ENCODE assay signal across 25 cellular contexts in the genomic region with DNA sequence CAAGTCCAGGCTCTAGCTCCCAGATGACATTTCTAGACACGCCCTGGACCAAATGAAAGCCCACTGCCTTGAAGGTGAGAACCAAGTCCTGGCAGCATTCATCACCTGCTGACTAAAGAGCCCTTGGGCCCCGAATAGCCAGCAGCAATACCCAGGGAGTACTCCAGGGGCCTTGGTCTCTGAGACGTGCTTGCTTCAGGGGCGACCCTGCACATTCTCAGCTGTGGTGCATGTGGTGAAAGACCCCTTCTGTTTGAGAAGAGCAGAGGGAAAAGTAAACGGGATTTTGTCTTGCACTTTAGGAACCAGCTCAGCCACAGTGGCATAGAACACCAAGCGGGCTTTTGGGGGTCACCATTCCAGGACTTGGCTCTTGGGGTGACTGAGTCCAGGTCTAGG.
"Had no signal": no experiment of that assay in that cellular context is flagged by ENCODE, and none has a peak within 500 bp of the region (broad histone marks: within the 10 kb centered on the region; RNA-seq: fewer than 3 reads in every experiment).

No MANE protein-coding gene starts in this region.

- H3K36me3 Mint-ChIP-seq: natural killer cell treated with Interleukin-12 subunit alpha and Interleukin-12 subunit beta and Interleukin-15 and Interleukin-18, amount 100 ng/mL, for 72 hours; stimulated activated memory B cell treated with anti-CD40 and anti-IgM and Interleukin-4, amounts not matched to agents 10 μg/mL and 1 μg/mL and 100 μg/mL, for 72 hours had no signal

- H3K27ac Mint-ChIP-seq: naive thymus-derived CD4-positive, alpha-beta T cell; natural killer cell treated with Interleukin-12 subunit alpha and Interleukin-12 subunit beta and Interleukin-15 and Interleukin-18, amount 100 ng/mL, for 72 hours; stimulated activated memory B cell treated with anti-CD40 and anti-IgM and Interleukin-4, amounts not matched to agents 10 μg/mL and 1 μg/mL and 100 μg/mL, for 72 hours; stimulated activated naive CD8-positive, alpha-beta T cell treated with anti-CD3 and anti-CD28 coated beads, Interleukin-15, amount 100 ng/mL, for 72 hours had no signal

- H3K4me1 ChIP-seq: left lung, lower lobe of right lung, pancreas, prostate gland, right lobe of liver, testis, transverse colon, upper lobe of left lung had no signal

- H3K4me3 ChIP-seq: left lung, lower lobe of right lung, mucosa of descending colon, pancreas, prostate gland, right lobe of liver, smooth muscle cell, testis, thyroid gland, transverse colon, upper lobe of left lung had no signal

- H3K36me3 ChIP-seq: left lung, lower lobe of right lung, pancreas, prostate gland, right lobe of liver, thyroid gland, transverse colon, upper lobe of left lung had no signal

- H3K27me3 ChIP-seq: left lung, pancreas, right lobe of liver, testis, thyroid gland, transverse colon, upper lobe of left lung had no signal

- H3K9me3 Mint-ChIP-seq: natural killer cell treated with Interleukin-12 subunit alpha and Interleukin-12 subunit beta and Interleukin-15 and Interleukin-18, amount 100 ng/mL, for 72 hours had no signal

- H3K4me1 Mint-ChIP-seq: naive thymus-derived CD4-positive, alpha-beta T cell; stimulated activated memory B cell treated with anti-CD40 and anti-IgM and Interleukin-4, amounts not matched to agents 10 μg/mL and 1 μg/mL and 100 μg/mL, for 72 hours; stimulated activated naive CD8-positive, alpha-beta T cell treated with anti-CD3 and anti-CD28 coated beads, Interleukin-15, amount 100 ng/mL, for 72 hours had no signal

- H3K9me3 ChIP-seq: lower lobe of right lung, pancreas, prostate gland, right lobe of liver, testis, thyroid gland, transverse colon, upper lobe of left lung had no signal

- H3K27ac ChIP-seq: left lung, lower lobe of right lung, pancreas, prostate gland, right lobe of liver, testis, thyroid gland, transverse colon, upper lobe of left lung had no signal

- H3K4me3 Mint-ChIP-seq: naive thymus-derived CD4-positive, alpha-beta T cell; natural killer cell treated with Interleukin-12 subunit alpha and Interleukin-12 subunit beta and Interleukin-15 and Interleukin-18, amount 100 ng/mL, for 72 hours; stimulated activated memory B cell treated with anti-CD40 and anti-IgM and Interleukin-4, amounts not matched to agents 10 μg/mL and 1 μg/mL and 100 μg/mL, for 72 hours; stimulated activated naive CD8-positive, alpha-beta T cell treated with anti-CD3 and anti-CD28 coated beads, Interleukin-15, amount 100 ng/mL, for 72 hours had no signal

- DNase-seq: kidney; left colon; left lung; lower lobe of right lung; mesendoderm; midbrain; mucosa of descending colon; pancreas; retina; right lobe of liver; stimulated activated CD4-positive, alpha-beta T cell treated with anti-CD3 and anti-CD28 coated beads, Interleukin-1b, Interleukin-23, amount 100 ng/mL, for 48 hours; stimulated activated CD4-positive, alpha-beta T cell treated with anti-CD3 and anti-CD28 coated beads, Interleukin-2, amount 100 ng/mL, for 48 hours; stimulated activated CD4-positive, alpha-beta T cell treated with anti-CD3 and anti-CD28 coated beads, Interleukin-4, amount 100 ng/mL, for 4 hours; stimulated activated CD8-positive, alpha-beta memory T cell treated with anti-CD3 and anti-CD28 coated beads, Interleukin-4, amount 100 ng/mL, for 48 hours; stimulated activated naive CD4-positive, alpha-beta T cell treated with Interleukin-2 at 50 U/mL for 16 hours; stimulated activated naive CD8-positive, alpha-beta T cell treated with anti-CD3 and anti-CD28 coated beads, Interleukin-15, amount 100 ng/mL, for 72 hours; testis; transverse colon; upper lobe of left lung had no signal

- ATAC-seq: left colon; left lung; lower lobe of right lung; mucosa of descending colon; naive thymus-derived CD4-positive, alpha-beta T cell; natural killer cell treated with Interleukin-12 subunit alpha and Interleukin-12 subunit beta and Interleukin-15 and Interleukin-18, amount 100 ng/mL, for 72 hours; pancreas; right lobe of liver; stimulated activated memory B cell treated with anti-CD40 and anti-IgM and Interleukin-4, amounts not matched to agents 10 μg/mL and 1 μg/mL and 100 μg/mL, for 72 hours; stimulated activated naive CD8-positive, alpha-beta T cell treated with anti-CD3 and anti-CD28 coated beads, Interleukin-15, amount 100 ng/mL, for 72 hours had no signal
